In genomic region chr5:66639036-66639435, GRCh38 we compare ENCODE assay signal across 2 cellular contexts.
TF ChIP-seq lines count a peak whose summit lies in the region.

No MANE protein-coding gene starts in this region.

TF ChIP-seq in HepG2, 621 proteins besides CTCF, POLR2A, EP300 and RAD21:
- TF ChIP-seq DR1 (CRISPR knock-in tag; IDR thresholded peaks at IDR 0.05) = no peak
- TF ChIP-seq ATF7 (IDR thresholded peaks at IDR 0.05) = peak; percentile 62
- no peak for TF ChIP-seq ATF7 (CRISPR knock-in tag; IDR thresholded peaks at IDR 0.05)
- TF ChIP-seq, protein P1, sequence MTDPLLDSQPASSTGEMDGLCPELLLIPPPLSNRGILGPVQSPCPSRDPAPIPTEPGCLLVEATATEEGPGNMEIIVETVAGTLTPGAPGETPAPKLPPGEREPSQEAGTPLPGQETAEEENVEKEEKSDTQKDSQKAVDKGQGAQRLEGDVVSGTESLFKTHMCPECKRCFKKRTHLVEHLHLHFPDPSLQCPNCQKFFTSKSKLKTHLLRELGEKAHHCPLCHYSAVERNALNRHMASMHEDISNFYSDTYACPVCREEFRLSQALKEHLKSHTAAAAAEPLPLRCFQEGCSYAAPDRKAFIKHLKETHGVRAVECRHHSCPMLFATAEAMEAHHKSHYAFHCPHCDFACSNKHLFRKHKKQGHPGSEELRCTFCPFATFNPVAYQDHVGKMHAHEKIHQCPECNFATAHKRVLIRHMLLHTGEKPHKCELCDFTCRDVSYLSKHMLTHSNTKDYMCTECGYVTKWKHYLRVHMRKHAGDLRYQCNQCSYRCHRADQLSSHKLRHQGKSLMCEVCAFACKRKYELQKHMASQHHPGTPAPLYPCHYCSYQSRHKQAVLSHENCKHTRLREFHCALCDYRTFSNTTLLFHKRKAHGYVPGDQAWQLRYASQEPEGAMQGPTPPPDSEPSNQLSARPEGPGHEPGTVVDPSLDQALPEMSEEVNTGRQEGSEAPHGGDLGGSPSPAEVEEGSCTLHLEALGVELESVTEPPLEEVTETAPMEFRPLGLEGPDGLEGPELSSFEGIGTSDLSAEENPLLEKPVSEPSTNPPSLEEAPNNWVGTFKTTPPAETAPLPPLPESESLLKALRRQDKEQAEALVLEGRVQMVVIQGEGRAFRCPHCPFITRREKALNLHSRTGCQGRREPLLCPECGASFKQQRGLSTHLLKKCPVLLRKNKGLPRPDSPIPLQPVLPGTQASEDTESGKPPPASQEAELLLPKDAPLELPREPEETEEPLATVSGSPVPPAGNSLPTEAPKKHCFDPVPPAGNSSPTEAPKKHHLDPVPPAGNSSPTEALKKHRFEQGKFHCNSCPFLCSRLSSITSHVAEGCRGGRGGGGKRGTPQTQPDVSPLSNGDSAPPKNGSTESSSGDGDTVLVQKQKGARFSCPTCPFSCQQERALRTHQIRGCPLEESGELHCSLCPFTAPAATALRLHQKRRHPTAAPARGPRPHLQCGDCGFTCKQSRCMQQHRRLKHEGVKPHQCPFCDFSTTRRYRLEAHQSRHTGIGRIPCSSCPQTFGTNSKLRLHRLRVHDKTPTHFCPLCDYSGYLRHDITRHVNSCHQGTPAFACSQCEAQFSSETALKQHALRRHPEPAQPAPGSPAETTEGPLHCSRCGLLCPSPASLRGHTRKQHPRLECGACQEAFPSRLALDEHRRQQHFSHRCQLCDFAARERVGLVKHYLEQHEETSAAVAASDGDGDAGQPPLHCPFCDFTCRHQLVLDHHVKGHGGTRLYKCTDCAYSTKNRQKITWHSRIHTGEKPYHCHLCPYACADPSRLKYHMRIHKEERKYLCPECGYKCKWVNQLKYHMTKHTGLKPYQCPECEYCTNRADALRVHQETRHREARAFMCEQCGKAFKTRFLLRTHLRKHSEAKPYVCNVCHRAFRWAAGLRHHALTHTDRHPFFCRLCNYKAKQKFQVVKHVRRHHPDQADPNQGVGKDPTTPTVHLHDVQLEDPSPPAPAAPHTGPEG (CRISPR knock-in tag; IDR thresholded peaks at IDR 0.05) = no peak
- TF ChIP-seq PHF8 (CRISPR knock-in tag; IDR thresholded peaks at IDR 0.05) = no peak
TF ChIP-seq in HepG2: peak in this region for 1.

TF ChIP-seq in GM12878, 131 proteins besides CTCF, POLR2A, EP300 and RAD21:
- TF ChIP-seq REST (IDR thresholded peaks at IDR 0.05; ENCODE audit: low read depth, low read length) = no peak
- no peak for TF ChIP-seq ZBED1 (IDR thresholded peaks at IDR 0.05; ENCODE audit: borderline replicate concordance)
- TF ChIP-seq, protein P2, sequence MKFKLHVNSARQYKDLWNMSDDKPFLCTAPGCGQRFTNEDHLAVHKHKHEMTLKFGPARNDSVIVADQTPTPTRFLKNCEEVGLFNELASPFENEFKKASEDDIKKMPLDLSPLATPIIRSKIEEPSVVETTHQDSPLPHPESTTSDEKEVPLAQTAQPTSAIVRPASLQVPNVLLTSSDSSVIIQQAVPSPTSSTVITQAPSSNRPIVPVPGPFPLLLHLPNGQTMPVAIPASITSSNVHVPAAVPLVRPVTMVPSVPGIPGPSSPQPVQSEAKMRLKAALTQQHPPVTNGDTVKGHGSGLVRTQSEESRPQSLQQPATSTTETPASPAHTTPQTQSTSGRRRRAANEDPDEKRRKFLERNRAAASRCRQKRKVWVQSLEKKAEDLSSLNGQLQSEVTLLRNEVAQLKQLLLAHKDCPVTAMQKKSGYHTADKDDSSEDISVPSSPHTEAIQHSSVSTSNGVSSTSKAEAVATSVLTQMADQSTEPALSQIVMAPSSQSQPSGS (IDR thresholded peaks at IDR 0.05; ENCODE audit: low read length) = peak; percentile 91
- no peak for TF ChIP-seq ZNF592 (IDR thresholded peaks at IDR 0.05)
- TF ChIP-seq RAD51 (IDR thresholded peaks at IDR 0.05) = no peak
- TF ChIP-seq TBL1XR1 (IDR thresholded peaks at IDR 0.05; ENCODE audit: low read depth, low read length) = no peak
- peak; percentile 85 for TF ChIP-seq MTA2 (IDR thresholded peaks at IDR 0.05; ENCODE audit: low read depth)
- TF ChIP-seq ATF7 (IDR thresholded peaks at IDR 0.05; ENCODE audit: low read depth) = peak; percentile 97
- no peak for TF ChIP-seq CREB1 (IDR thresholded peaks at IDR 0.05; ENCODE audit: low read depth)
- no peak for TF ChIP-seq MEF2B (IDR thresholded peaks at IDR 0.05; ENCODE audit: partially characterized antibody, poor library complexity, severe bottlenecking)
- TF ChIP-seq NFIC (IDR thresholded peaks at IDR 0.05; ENCODE audit: low read depth, low read length) = peak; percentile 46; the same call in 1 of the 2 replicates
- TF ChIP-seq, protein P3, sequence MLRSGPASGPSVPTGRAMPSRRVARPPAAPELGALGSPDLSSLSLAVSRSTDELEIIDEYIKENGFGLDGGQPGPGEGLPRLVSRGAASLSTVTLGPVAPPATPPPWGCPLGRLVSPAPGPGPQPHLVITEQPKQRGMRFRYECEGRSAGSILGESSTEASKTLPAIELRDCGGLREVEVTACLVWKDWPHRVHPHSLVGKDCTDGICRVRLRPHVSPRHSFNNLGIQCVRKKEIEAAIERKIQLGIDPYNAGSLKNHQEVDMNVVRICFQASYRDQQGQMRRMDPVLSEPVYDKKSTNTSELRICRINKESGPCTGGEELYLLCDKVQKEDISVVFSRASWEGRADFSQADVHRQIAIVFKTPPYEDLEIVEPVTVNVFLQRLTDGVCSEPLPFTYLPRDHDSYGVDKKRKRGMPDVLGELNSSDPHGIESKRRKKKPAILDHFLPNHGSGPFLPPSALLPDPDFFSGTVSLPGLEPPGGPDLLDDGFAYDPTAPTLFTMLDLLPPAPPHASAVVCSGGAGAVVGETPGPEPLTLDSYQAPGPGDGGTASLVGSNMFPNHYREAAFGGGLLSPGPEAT (IDR thresholded peaks at IDR 0.05; ENCODE audit: low read depth) = peak; percentile 44; the same call in 1 of the 2 replicates
- peak; percentile 66 for TF ChIP-seq GABPA (IDR thresholded peaks at IDR 0.05; ENCODE audit: low read depth)
- TF ChIP-seq IRF4 (IDR thresholded peaks at IDR 0.05; ENCODE audit: low read depth, low read length) = peak; percentile 58; the same call in 1 of the 2 replicates
- 0 out of 2 replicates have a peak, but pooled peaks have one; percentile 31 for TF ChIP-seq IKZF1 (conservative IDR thresholded peaks at IDR 0.05)
- peak; percentile 52; the same call in 1 of the 2 replicates for TF ChIP-seq CREM (IDR thresholded peaks at IDR 0.05; ENCODE audit: low read depth)
- TF ChIP-seq JUNB (IDR thresholded peaks at IDR 0.05) = peak; percentile 53
- TF ChIP-seq BCL11A (IDR thresholded peaks at IDR 0.05; ENCODE audit: low read depth, low read length) = peak; percentile 57; the same call in 1 of the 2 replicates
- TF ChIP-seq BMI1 (IDR thresholded peaks at IDR 0.05; ENCODE audit: borderline replicate concordance) = 0 out of 2 replicates have a peak, but pooled peaks have one; percentile 50
- peak; percentile 80; the same call in 1 of the 2 replicates for TF ChIP-seq SPI1 (IDR thresholded peaks at IDR 0.05; ENCODE audit: borderline replicate concordance, insufficient read depth, low read depth, low read length)
- peak; percentile 89 for TF ChIP-seq RUNX3 (IDR thresholded peaks at IDR 0.05; ENCODE audit: low read length)
- no peak for TF ChIP-seq SUZ12 (IDR thresholded peaks at IDR 0.05; ENCODE audit: unreplicated experiment)
- peak; percentile 35; the same call in 1 of the 2 replicates for TF ChIP-seq FOXM1 (IDR thresholded peaks at IDR 0.05; ENCODE audit: low read depth, low read length)
- peak in 1 of 2 experiments; percentile 74; a peak in 2 of 4 replicates for TF ChIP-seq ETV6 (conservative IDR thresholded peaks at IDR 0.05 in 1 of 2, IDR thresholded peaks at IDR 0.05 in 1 of 2; ENCODE audit: borderline replicate concordance in 1 of 2, low read depth in 1 of 2)
- peak; percentile 60 for TF ChIP-seq EED (IDR thresholded peaks at IDR 0.05; ENCODE audit: low read depth)
- peak; percentile 66 to 83 for TF ChIP-seq IKZF2 (IDR thresholded peaks at IDR 0.05)
- TF ChIP-seq, protein P4, sequence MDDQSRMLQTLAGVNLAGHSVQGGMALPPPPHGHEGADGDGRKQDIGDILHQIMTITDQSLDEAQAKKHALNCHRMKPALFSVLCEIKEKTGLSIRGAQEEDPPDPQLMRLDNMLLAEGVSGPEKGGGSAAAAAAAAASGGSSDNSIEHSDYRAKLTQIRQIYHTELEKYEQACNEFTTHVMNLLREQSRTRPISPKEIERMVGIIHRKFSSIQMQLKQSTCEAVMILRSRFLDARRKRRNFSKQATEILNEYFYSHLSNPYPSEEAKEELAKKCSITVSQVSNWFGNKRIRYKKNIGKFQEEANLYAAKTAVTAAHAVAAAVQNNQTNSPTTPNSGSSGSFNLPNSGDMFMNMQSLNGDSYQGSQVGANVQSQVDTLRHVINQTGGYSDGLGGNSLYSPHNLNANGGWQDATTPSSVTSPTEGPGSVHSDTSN (IDR thresholded peaks at IDR 0.05; ENCODE audit: insufficient replicate concordance, low read depth, low read length) = no peak
- TF ChIP-seq NBN (IDR thresholded peaks at IDR 0.05) = 0 out of 2 replicates have a peak, but pooled peaks have one; percentile 26
